8 cellular contexts compared by ENCODE assay signal in the genomic region with DNA sequence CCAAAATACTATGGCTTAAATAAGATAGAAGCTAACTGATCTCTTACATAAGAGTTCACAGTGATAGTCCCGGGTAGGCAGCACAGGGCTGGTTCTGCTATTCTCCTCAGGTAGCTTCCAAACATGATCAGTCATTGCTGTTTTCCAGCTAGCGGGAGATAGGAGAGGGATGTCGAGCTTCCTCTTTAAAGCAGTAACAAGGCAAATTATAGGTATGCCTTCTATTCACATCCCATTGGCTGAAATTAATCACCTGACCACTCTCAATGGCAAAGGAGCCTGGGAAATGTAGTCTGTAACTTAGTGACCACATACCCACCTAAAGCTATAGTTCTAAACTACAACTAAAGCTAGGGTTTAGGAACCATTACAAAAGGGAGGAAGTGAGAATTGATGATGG. TPM values are rescaled to one million over a fixed set of nuclear protein-coding genes. Genes with fewer than 3 reads are reported as not detected.
DNase-seq lines count a peak whose midpoint lies in the region; ATAC-seq and TF ChIP-seq lines count a peak whose summit lies in the region.

No MANE protein-coding gene starts in this region.

- H3K36me3 Mint-ChIP-seq in endothelial cell (ENCODE audit: low read depth, unreplicated experiment) (no peaks in the 10 kb centered on the region), nephron progenitor cell (ENCODE audit: low read depth) (no peaks in the 10 kb centered on the region)

- in situ Hi-C loops in GM13977 (cut with MboI; ENCODE audit: low pct_unique_long_range_greater_than_20kb, low sequenced_read_pairs, unreplicated experiment) = no loop called here

- H3K27me3 Mint-ChIP-seq in endothelial cell (ENCODE audit: unreplicated experiment) = no peaks in the 10 kb centered on the region
- peaks cover 33% of the 10 kb centered on the region for H3K27me3 Mint-ChIP-seq in nephron progenitor cell (ENCODE audit: low read depth, poor library complexity)

- H3K9ac ChIP-seq in Loucy (ENCODE audit: low read depth, low read length, poor library complexity, severe bottlenecking) = no peak overlapping the region

- H3K9me3 ChIP-seq in BE2C (no peaks in the 10 kb centered on the region; the same call in 1 of the 2 replicates), Loucy (ENCODE audit: insufficient read depth, low read depth, low read length) (no peaks in the 10 kb centered on the region)

- no peaks in the 10 kb centered on the region for H3F3A ChIP-seq in Loucy (ENCODE audit: low read depth)

- H3K4me3 ChIP-seq in BE2C (ENCODE audit: low read depth, low read length) (peak overlapping the region; percentile 47), Loucy (ENCODE audit: low read length, poor library complexity, severe bottlenecking) (peak overlapping the region; percentile 49)

- H3K27ac Mint-ChIP-seq in endothelial cell (ENCODE audit: unreplicated experiment) (no peak overlapping the region), nephron progenitor cell (no peak overlapping the region)

- ATAC-seq in HG02610 (IDR thresholded peaks at IDR 0.05; ENCODE audit: unreplicated experiment) = peak; percentile 87

- H3K4me3 Mint-ChIP-seq in endothelial cell (ENCODE audit: unreplicated experiment) (peak overlapping the region; percentile 83), nephron progenitor cell (peak overlapping the region; percentile 79)

- H3K4me1 ChIP-seq in BE2C (no peaks in the 10 kb centered on the region), Loucy (ENCODE audit: insufficient read depth, low read length, poor library complexity, severe bottlenecking) (no peaks in the 10 kb centered on the region)

- H4K20me1 ChIP-seq in Loucy (ENCODE audit: insufficient read depth, low read length, poor library complexity, severe bottlenecking) = no peaks in the 10 kb centered on the region

- H3K79me2 ChIP-seq in Loucy (ENCODE audit: insufficient read depth, low read length) = no peaks in the 10 kb centered on the region

- peak overlapping the region; percentile 38 for H3K4me2 ChIP-seq in Loucy (ENCODE audit: low read depth, low read length, poor library complexity, severe bottlenecking)

- H3K9me3 Mint-ChIP-seq in endothelial cell (ENCODE audit: unreplicated experiment) (no peaks in the 10 kb centered on the region), nephron progenitor cell (peaks cover 8% of the 10 kb centered on the region)

- H3K36me3 ChIP-seq in BE2C = no peaks in the 10 kb centered on the region
- H3K36me3 ChIP-seq in Loucy (ENCODE audit: insufficient read depth, low read length) = no peaks in the 10 kb centered on the region

- TF ChIP-seq CTCF in BE2C (IDR thresholded peaks at IDR 0.05; ENCODE audit: low read depth, low read length) (no peak), GM13977 (IDR thresholded peaks at IDR 0.05; ENCODE audit: extremely low read depth, insufficient read depth, missing control alignments) (no peak), Loucy (conservative IDR thresholded peaks at IDR 0.05; ENCODE audit: low read length) (no peak), endothelial cell (IDR thresholded peaks at IDR 0.05; ENCODE audit: unreplicated experiment) (no peak), nephron progenitor cell (IDR thresholded peaks at IDR 0.05) (no peak)

- peak; percentile 42 for DNase-seq in BE2C
- DNase-seq in GM13977 (ENCODE audit: low spot score) = peak; percentile 79
- peak; percentile 41 for DNase-seq in SIG-M5 (lab: John Stamatoyannopoulos, UW)
- peak; percentile 45 for DNase-seq in endothelial cell (ENCODE audit: low spot score)
- peak; percentile 30 for DNase-seq in nephron progenitor cell
- no peak for DNase-seq in effector CD8-positive, alpha-beta T cell (lab: John Stamatoyannopoulos, UW)

- no peaks in the 10 kb centered on the region for H3K9me2 ChIP-seq in Loucy (replicated peaks; ENCODE audit: low read depth, low read length)

- H3K4me1 Mint-ChIP-seq in endothelial cell (ENCODE audit: unreplicated experiment) (peaks cover 4% of the 10 kb centered on the region), nephron progenitor cell (peaks cover 5% of the 10 kb centered on the region)

- H3K27me3 ChIP-seq in BE2C = peaks cover 6% of the 10 kb centered on the region; the same call in 1 of the 2 replicates
- H3K27me3 ChIP-seq in Loucy (ENCODE audit: insufficient read depth, low read length, poor library complexity, severe bottlenecking) = no peaks in the 10 kb centered on the region

- H2AFZ ChIP-seq in Loucy (ENCODE audit: low read length) = peak overlapping the region; percentile 91

RNA-seq across cellular contexts. Expression of a gene that starts 34.5 kb away (rescaled TPM):
- 8.1 TPM for polyA plus RNA-seq in BE2C (2012; ENCODE audit: insufficient read depth, insufficient read length, low read depth)
- 32.0 TPM for total RNA-seq in endothelial cell (ENCODE audit: unreplicated experiment)
